ENCODE assay signal across 2 cellular contexts in the genomic region with DNA sequence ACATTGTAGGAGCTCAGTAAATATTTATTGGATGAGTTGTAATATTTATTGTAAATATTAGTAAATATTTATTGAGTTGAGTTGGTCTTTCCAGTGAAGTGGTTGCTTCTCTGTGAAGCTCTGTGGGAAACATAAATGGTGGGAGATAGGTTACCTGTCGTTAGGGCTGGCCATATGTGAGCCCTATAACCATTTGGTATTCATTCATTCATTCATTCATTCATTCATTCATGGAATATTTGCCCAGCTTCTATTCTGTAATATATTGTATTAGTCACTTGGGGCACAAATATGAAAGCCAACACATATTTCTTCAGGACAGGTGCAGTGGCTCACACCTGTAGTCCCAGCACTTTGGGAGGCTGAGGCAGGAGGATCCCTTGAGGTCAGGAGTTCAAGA.
TF ChIP-seq lines count a peak whose summit lies in the region.

No MANE protein-coding gene starts in this region.

TF ChIP-seq in HepG2, 621 proteins besides CTCF, POLR2A, EP300 and RAD21:
- TF ChIP-seq ZNF44 (CRISPR knock-in tag; IDR thresholded peaks at IDR 0.05) = no peak
- peak; percentile 31; the same call in 1 of the 2 replicates for TF ChIP-seq ZNF24 (IDR thresholded peaks at IDR 0.05)

TF ChIP-seq in GM12878, 131 proteins besides CTCF, POLR2A, EP300 and RAD21:
- TF ChIP-seq ZNF24 (IDR thresholded peaks at IDR 0.05) (peak; percentile 97), STAT3 (IDR thresholded peaks at IDR 0.05; ENCODE audit: low read depth, low read length) (no peak)
